ENCODE assay signal across 29 cellular contexts in genomic region chr3:32132706-32133105, GRCh38.
"Had no signal": no experiment of that assay in that cellular context is flagged by ENCODE, and none has a peak within 500 bp of the region (broad histone marks: within the 10 kb centered on the region; RNA-seq: fewer than 3 reads in every experiment).

No MANE protein-coding gene starts in this region.

- H3K27me3 Mint-ChIP-seq: activated CD4-positive, alpha-beta memory T cell treated with anti-CD3 and anti-CD28 coated beads, Interleukin-2, amount 10 ng/mL, durations not matched to agents 7 days and 5 days; activated CD8-positive, alpha-beta memory T cell treated with anti-CD3 and anti-CD28 coated beads, Interleukin-2, amount 10 ng/mL, durations not matched to agents 7 days and 5 days; activated naive CD4-positive, alpha-beta T cell treated with anti-CD3 and anti-CD28 coated beads, Interleukin-2, amount 10 ng/mL, durations not matched to agents 7 days and 5 days; activated naive CD8-positive, alpha-beta T cell treated with anti-CD3 and anti-CD28 coated beads for 36 hours had no signal

- H3K9me3 Mint-ChIP-seq: activated CD4-positive, alpha-beta memory T cell treated with anti-CD3 and anti-CD28 coated beads, Interleukin-2, amount 10 ng/mL, durations not matched to agents 7 days and 5 days; activated naive CD4-positive, alpha-beta T cell treated with anti-CD3 and anti-CD28 coated beads, Interleukin-2, amount 10 ng/mL, durations not matched to agents 7 days and 5 days; activated naive CD8-positive, alpha-beta T cell treated with anti-CD3 and anti-CD28 coated beads for 36 hours had no signal

- DNase-seq: activated CD4-positive, alpha-beta memory T cell treated with anti-CD3 and anti-CD28 coated beads, Interleukin-2, amount 10 ng/mL, durations not matched to agents 7 days and 5 days; activated CD4-positive, alpha-beta T cell treated with anti-CD3 and anti-CD28 coated beads for 1 hour; activated CD4-positive, alpha-beta T cell treated with anti-CD3 and anti-CD28 coated beads for 48 hours; activated CD4-positive, CD25-positive, alpha-beta regulatory T cell; activated CD8-positive, alpha-beta memory T cell treated with anti-CD3 and anti-CD28 coated beads for 24 hours; activated CD8-positive, alpha-beta memory T cell treated with anti-CD3 and anti-CD28 coated beads, Interleukin-2, amount 10 ng/mL, durations not matched to agents 7 days and 5 days; activated CD8-positive, alpha-beta memory T cell treated with anti-CD3 and anti-CD28 coated beads, Interleukin-2, amount 50 U/mL, for 48 hours; activated effector memory CD4-positive, alpha-beta T cell treated with Interleukin-2 at 50 U/mL for 16 hours; activated naive CD4-positive, alpha-beta T cell treated with anti-CD3 and anti-CD28 coated beads, Interleukin-2, amount 10 ng/mL, durations not matched to agents 7 days and 5 days; activated naive CD8-positive, alpha-beta T cell treated with anti-CD3 and anti-CD28 coated beads for 36 hours; activated T-cell treated with anti-CD3 and anti-CD28 coated beads, Interleukin-2, amount 50 U/mL, for 48 hours; amniotic stem cell; aorta; brain microvascular endothelial cell; MM.1S; NCI-H1105; NCI-H1417 treated with DMSO at 0.1 percent for 48 hours; NCI-H187 treated with DMSO at 0.1 percent for 48 hours; NCI-H2081; NCI-H345; NCI-H524 treated with DMSO at 0.1 percent for 48 hours; SHP77 treated with DMSO at 0.1 percent for 48 hours; SW 1271; T-helper 1 cell; T-helper 2 cell; T-helper 9 cell; WERI-Rb-1 had no signal

- H3K27ac Mint-ChIP-seq: activated CD4-positive, alpha-beta memory T cell treated with anti-CD3 and anti-CD28 coated beads, Interleukin-2, amount 10 ng/mL, durations not matched to agents 7 days and 5 days; activated CD8-positive, alpha-beta memory T cell treated with anti-CD3 and anti-CD28 coated beads, Interleukin-2, amount 10 ng/mL, durations not matched to agents 7 days and 5 days; activated naive CD4-positive, alpha-beta T cell treated with anti-CD3 and anti-CD28 coated beads, Interleukin-2, amount 10 ng/mL, durations not matched to agents 7 days and 5 days; activated naive CD8-positive, alpha-beta T cell treated with anti-CD3 and anti-CD28 coated beads for 36 hours had no signal

- H3K27ac ChIP-seq: brain microvascular endothelial cell, KMS-11, WERI-Rb-1 had no signal

- H3K4me2 ChIP-seq: KMS-11 had no signal

- H3K4me3 Mint-ChIP-seq: activated CD4-positive, alpha-beta memory T cell treated with anti-CD3 and anti-CD28 coated beads, Interleukin-2, amount 10 ng/mL, durations not matched to agents 7 days and 5 days; activated CD8-positive, alpha-beta memory T cell treated with anti-CD3 and anti-CD28 coated beads, Interleukin-2, amount 10 ng/mL, durations not matched to agents 7 days and 5 days; activated naive CD4-positive, alpha-beta T cell treated with anti-CD3 and anti-CD28 coated beads, Interleukin-2, amount 10 ng/mL, durations not matched to agents 7 days and 5 days; activated naive CD8-positive, alpha-beta T cell treated with anti-CD3 and anti-CD28 coated beads for 36 hours had no signal

- H3K27me3 ChIP-seq: brain microvascular endothelial cell had no signal

- ATAC-seq: activated CD8-positive, alpha-beta memory T cell treated with anti-CD3 and anti-CD28 coated beads, Interleukin-2, amount 10 ng/mL, durations not matched to agents 7 days and 5 days; Panc1 had no signal

- H3K36me3 ChIP-seq: brain microvascular endothelial cell, WERI-Rb-1 had no signal
